Comparison of ENCODE assay signal across 19 cellular contexts in the genomic region with DNA sequence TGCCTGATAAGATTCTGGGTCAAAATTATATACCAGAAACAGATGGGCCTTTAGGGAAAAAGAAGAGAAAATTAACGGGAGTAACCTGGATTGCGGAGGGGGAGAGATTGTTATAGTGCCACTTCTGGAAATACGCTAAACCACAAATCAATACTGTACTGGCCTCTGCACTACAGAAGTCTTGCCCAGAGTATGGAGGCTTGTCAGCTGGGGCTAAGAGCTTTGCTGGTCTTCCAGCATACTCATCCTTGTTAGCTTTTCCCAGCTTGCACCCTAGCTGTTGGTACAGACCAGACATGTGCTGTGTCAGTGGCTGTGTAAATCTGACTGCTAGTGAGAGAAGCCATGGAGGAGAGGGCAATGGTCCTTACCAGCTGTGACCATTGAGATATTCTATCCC.
"Had no signal": no experiment of that assay in that cellular context is flagged by ENCODE, and none has a peak within 500 bp of the region (broad histone marks: within the 10 kb centered on the region; RNA-seq: fewer than 3 reads in every experiment).

No MANE protein-coding gene starts in this region.

- H3K36me3 ChIP-seq: prostate gland had no signal

- H3K4me3 ChIP-seq: coronary artery, gastrocnemius medialis, heart left ventricle, left ventricle myocardium inferior, prostate gland, right atrium auricular region, skin epidermis had no signal

- DNase-seq: activated CD4-positive, alpha-beta T cell treated with anti-CD3 and anti-CD28 coated beads for 1 hour; activated CD4-positive, alpha-beta T cell treated with anti-CD3 and anti-CD28 coated beads, Interleukin-2, amount 50 U/mL, for 4 hours; activated naive CD4-positive, alpha-beta T cell; activated naive CD8-positive, alpha-beta T cell treated with anti-CD3 and anti-CD28 coated beads, Interleukin-2, amount 10 ng/mL, durations not matched to agents 7 days and 5 days; anterior cingulate cortex; erythroblast; gastrocnemius medialis; kidney; left ventricle myocardium inferior; T-helper 2 cell; trophoblast cell had no signal

- H3K4me1 Mint-ChIP-seq: neural crest cell had no signal

- H3K9me3 ChIP-seq: gastrocnemius medialis, heart left ventricle, left ventricle myocardium inferior, prostate gland, right atrium auricular region had no signal

- H3K4me1 ChIP-seq: prostate gland had no signal

- ATAC-seq: gastrocnemius medialis had no signal

- H3K27me3 Mint-ChIP-seq: activated naive CD8-positive, alpha-beta T cell treated with anti-CD3 and anti-CD28 coated beads, Interleukin-2, amount 10 ng/mL, durations not matched to agents 7 days and 5 days; stimulated activated naive CD8-positive, alpha-beta T cell treated with anti-CD3 and anti-CD28 coated beads, Interleukin-15, Interleukin-2, amounts not matched to agents 100 ng/mL and 50 ng/mL, for 24 hours had no signal

- H3K9me3 Mint-ChIP-seq: activated naive CD8-positive, alpha-beta T cell treated with anti-CD3 and anti-CD28 coated beads, Interleukin-2, amount 10 ng/mL, durations not matched to agents 7 days and 5 days; neural crest cell; stimulated activated naive CD8-positive, alpha-beta T cell treated with anti-CD3 and anti-CD28 coated beads, Interleukin-15, Interleukin-2, amounts not matched to agents 100 ng/mL and 50 ng/mL, for 24 hours had no signal

- H3K4me3 Mint-ChIP-seq: activated naive CD8-positive, alpha-beta T cell treated with anti-CD3 and anti-CD28 coated beads, Interleukin-2, amount 10 ng/mL, durations not matched to agents 7 days and 5 days; stimulated activated naive CD8-positive, alpha-beta T cell treated with anti-CD3 and anti-CD28 coated beads, Interleukin-15, Interleukin-2, amounts not matched to agents 100 ng/mL and 50 ng/mL, for 24 hours had no signal

- H3K27me3 ChIP-seq: gastrocnemius medialis, heart left ventricle, right atrium auricular region had no signal

- H3K27ac Mint-ChIP-seq: activated naive CD8-positive, alpha-beta T cell treated with anti-CD3 and anti-CD28 coated beads, Interleukin-2, amount 10 ng/mL, durations not matched to agents 7 days and 5 days; stimulated activated naive CD8-positive, alpha-beta T cell treated with anti-CD3 and anti-CD28 coated beads, Interleukin-15, Interleukin-2, amounts not matched to agents 100 ng/mL and 50 ng/mL, for 24 hours had no signal

- H3K27ac ChIP-seq: gastrocnemius medialis, heart left ventricle, left ventricle myocardium inferior, prostate gland, right atrium auricular region, skin epidermis, VCaP had no signal
